11 cellular contexts compared by ENCODE assay signal in the genomic region with DNA sequence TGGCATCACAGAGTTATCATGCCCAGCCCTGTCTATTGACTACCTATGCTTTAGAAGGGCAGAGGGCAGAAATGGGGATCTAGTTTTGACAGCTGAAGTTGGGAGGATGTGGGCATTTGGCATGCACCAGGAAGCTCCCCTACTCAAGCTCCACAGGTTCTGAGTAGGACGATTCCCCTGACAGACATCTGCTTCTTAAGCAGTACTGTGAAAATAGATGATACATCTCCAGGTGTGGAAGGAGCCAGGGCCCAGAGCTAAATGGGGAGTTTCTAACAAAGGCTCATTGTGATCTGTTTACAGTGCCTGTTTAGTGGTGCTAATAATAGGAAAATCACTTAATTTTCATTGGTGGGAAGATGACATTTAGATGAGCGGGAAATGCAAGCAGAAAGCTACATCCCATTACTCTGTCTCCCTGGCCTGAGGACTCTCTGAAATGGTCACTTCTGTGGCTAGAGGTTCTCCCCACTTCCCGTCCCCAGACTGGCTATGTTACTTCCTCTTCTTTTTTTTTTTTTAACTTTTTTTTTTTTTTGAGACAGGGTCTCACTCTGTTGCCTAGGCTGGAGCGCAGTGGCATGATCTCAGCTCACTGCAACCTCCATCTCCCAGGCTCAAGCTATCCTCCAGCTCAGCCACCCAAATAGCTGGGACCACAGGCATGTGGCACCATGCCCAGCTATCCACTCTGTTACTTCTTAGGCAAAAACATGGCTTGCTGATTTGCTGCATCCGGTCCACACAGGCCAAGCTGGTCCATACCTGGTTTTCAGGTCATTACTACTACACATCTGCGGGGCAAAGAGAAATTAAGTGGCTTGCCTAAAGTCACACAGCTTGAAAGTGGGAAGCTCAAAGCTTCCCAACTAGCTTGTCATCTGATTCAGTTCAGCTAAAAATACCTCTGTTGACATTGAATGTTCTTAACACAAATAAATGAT. TPM values are rescaled to one million over a fixed set of nuclear protein-coding genes. Genes with fewer than 3 reads are reported as not detected.
A peak's percentile ranks its signal among the peaks of the same experiment; 100 is the strongest.
DNase-seq lines count a peak whose midpoint lies in the region; ATAC-seq, FAIRE-seq and TF ChIP-seq lines count a peak whose summit lies in the region.
"Had no signal": no experiment of that assay in that cellular context is flagged by ENCODE, and none has a peak within 500 bp of the region (broad histone marks: within the 10 kb centered on the region; RNA-seq: fewer than 3 reads in every experiment).

No MANE protein-coding gene starts in this region.

- no peak overlapping the region for H3K27ac ChIP-seq in kidney (ENCODE audit: low read depth in 2 of 2, low read length in 2 of 2)
- H3K27ac ChIP-seq: ovary, SK-N-MC had no signal

- ATAC-seq in HG02938 (IDR thresholded peaks at IDR 0.05; ENCODE audit: unreplicated experiment), result peak; percentile 61
- no peak for ATAC-seq in HG03097 (IDR thresholded peaks at IDR 0.05; ENCODE audit: low FRiP score, unreplicated experiment)

- H3K27me3 Mint-ChIP-seq in Calu3 (ENCODE audit: unreplicated experiment), result peaks cover 5% of the 10 kb centered on the region

- no peak overlapping the region for H3K4me3 ChIP-seq in kidney (ENCODE audit: low read length in 2 of 2)
- H3K4me3 ChIP-seq: ovary, SK-N-MC had no signal

- TF ChIP-seq CTCF in Calu3 (IDR thresholded peaks at IDR 0.05; ENCODE audit: unreplicated experiment), result no peak
- TF ChIP-seq CTCF in kidney (IDR thresholded peaks at IDR 0.05; ENCODE audit: borderline replicate concordance, extremely low read depth, insufficient read depth), result no peak

- no TSS peak for BruUV-seq in Calu3 (replicated peaks; lab: Mats Ljungman, UMichigan)

- H3K4me1 Mint-ChIP-seq in Calu3 (ENCODE audit: low read depth, unreplicated experiment), result peaks cover 12% of the 10 kb centered on the region

- no peaks in the 10 kb centered on the region for H3K36me3 ChIP-seq in kidney (ENCODE audit: control insufficient read depth in 1 of 2, insufficient read depth in 2 of 2, low read length in 2 of 2)
- H3K36me3 ChIP-seq: ovary had no signal

- no peaks in the 10 kb centered on the region for H3K36me3 Mint-ChIP-seq in Calu3 (ENCODE audit: insufficient read depth, unreplicated experiment)

- no peaks in the 10 kb centered on the region for H3K9me3 Mint-ChIP-seq in Calu3 (ENCODE audit: low read depth, unreplicated experiment)

- FAIRE-seq in kidney (lab: Jason Lieb, UNC), result no peak
- FAIRE-seq: colon had no signal

- H3K4me1 ChIP-seq in kidney (ENCODE audit: control insufficient read depth in 1 of 2, insufficient read depth in 1 of 2, low read depth in 1 of 2, low read length in 2 of 2), result no peaks in the 10 kb centered on the region

- intact Hi-C loops in Calu3 (cut with micrococcal nuclease; ENCODE audit: unreplicated experiment) (no loop called here), kidney (cut with DNase I) (no loop called here)

- CTCF ChIA-PET in Calu3 (lab: Charles Lee), result interaction anchor here (0.7 to 1.2 kb wide), 2 partner anchors 9 to 14 kb away, joined by 3 to 5 read pairs; no protein-coding TSS in a partner anchor

- H3K9me3 ChIP-seq in kidney (ENCODE audit: control insufficient read depth in 1 of 2, low read length in 2 of 2), result no peaks in the 10 kb centered on the region
- H3K9me3 ChIP-seq: ovary had no signal

- peak; percentile 22 for DNase-seq in Calu3
- DNase-seq in SKM-1 treated with dmso at 0.1 percent for 144 hours (lab: John Stamatoyannopoulos, UW; ENCODE audit: unreplicated experiment), result peak; percentile 81
- DNase-seq in islet precursor cell, result peak; percentile 74
- DNase-seq in stimulated activated naive CD4-positive, alpha-beta T cell treated with Interleukin-2 at 50 U/mL for 16 hours (lab: John Stamatoyannopoulos, UW), result no peak
- no peak for DNase-seq in cerebellar nuclear complex (lab: John Stamatoyannopoulos, UW)
- DNase-seq in kidney, result no peak

- no peak overlapping the region for H3K27ac Mint-ChIP-seq in Calu3 (ENCODE audit: unreplicated experiment)

- H3K9ac ChIP-seq in kidney (ENCODE audit: low read length in 2 of 2), result no peak overlapping the region

- no peak overlapping the region for H3K4me3 Mint-ChIP-seq in Calu3 (ENCODE audit: low read depth, unreplicated experiment)

RNA-seq across cellular contexts. Expression of a gene that starts 23.2 kb away (rescaled TPM):
- total RNA-seq in Calu3 (2022) (2.1 and 3.1 TPM in 2 replicates), kidney (4.3 TPM)
- 7.6 TPM for polyA plus RNA-seq in kidney (ENCODE audit: insufficient read depth, low read depth, low replicate concordance)

Comparison
In these comparisons a context has a peak if more than half of its experiments do, and no peak if none do; other contexts are left out.
1. DNase-seq: peak in Calu3 (single experiment), SKM-1 treated with dmso at 0.1 percent for 144 hours (single experiment) and islet precursor cell (single experiment); none in stimulated activated naive CD4-positive, alpha-beta T cell treated with Interleukin-2 at 50 U/mL for 16 hours (single experiment), cerebellar nuclear complex (0 of 2) and kidney (single experiment).